ENCODE assay signal across 20 cellular contexts in the genomic region with DNA sequence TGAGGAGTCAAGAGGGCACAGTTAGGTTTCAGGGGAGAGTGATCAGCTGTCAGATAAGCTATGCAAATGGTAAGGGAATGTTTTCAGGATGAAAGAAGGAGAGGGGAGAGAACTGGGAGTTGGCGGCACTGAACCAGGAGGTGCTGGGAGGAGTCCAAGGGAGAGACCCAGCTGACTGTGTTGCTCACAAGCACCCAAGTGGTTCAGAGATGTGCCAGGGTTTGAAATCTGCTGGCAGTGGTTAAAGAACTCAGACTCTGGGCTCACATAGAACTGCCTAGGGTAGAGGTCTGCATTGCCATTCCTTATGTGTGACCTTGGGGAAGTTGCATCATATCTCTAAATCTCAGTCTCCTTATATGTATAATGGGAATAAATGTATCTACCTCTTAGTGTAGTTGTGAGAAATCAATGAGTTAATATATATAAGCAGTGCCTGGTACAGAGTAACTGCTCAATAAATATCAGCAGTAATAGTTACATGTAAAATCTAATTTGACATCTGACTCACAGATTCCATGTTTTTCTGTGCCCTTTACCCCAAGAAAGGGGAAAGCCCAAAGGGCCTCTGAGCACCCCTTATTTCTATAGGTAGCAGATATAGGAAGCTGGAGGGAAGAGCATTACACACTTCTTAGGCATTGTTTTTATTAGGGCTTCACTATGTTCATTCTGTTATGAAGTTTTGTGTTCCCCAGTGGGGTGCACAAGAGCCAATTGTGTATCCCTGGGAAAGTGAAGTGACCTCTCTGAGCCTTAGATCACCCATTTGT.
DNase-seq lines count a peak whose midpoint lies in the region; ATAC-seq and TF ChIP-seq lines count a peak whose summit lies in the region.
"Had no signal": no experiment of that assay in that cellular context is flagged by ENCODE, and none has a peak within 500 bp of the region (broad histone marks: within the 10 kb centered on the region; RNA-seq: fewer than 3 reads in every experiment).

No MANE protein-coding gene starts in this region.

- H3K36me3 Mint-ChIP-seq in memory B cell = no peaks in the 10 kb centered on the region
- H3K36me3 Mint-ChIP-seq: CD8-positive, alpha-beta memory T cell had no signal

- CTCF ChIA-PET in HEK293 (lab: Yijun Ruan, JAX) = interaction anchor here (0.5 to 1.5 kb wide), 4 partner anchors 74 to 408 kb away, joined by 3 to 5 read pairs (median 4); no protein-coding TSS in a partner anchor

- no peaks in the 10 kb centered on the region for H3K27me3 Mint-ChIP-seq in memory B cell
- H3K27me3 Mint-ChIP-seq: activated CD4-positive, alpha-beta T cell treated with anti-CD3 and anti-CD28 coated beads, Interleukin-2, amount 10 ng/mL, durations not matched to agents 7 days and 5 days had no signal

- H3K9me3 ChIP-seq in HEK293 (ENCODE audit: control insufficient read depth, insufficient read depth, low read depth, low read length) = no peaks in the 10 kb centered on the region
- H3K9me3 ChIP-seq: right atrium auricular region had no signal

- no peak overlapping the region for H3K4me3 ChIP-seq in HEK293 (ENCODE audit: low read depth, low read length)
- H3K4me3 ChIP-seq: right atrium auricular region had no signal

- POLR2A ChIA-PET in HEK293 (lab: Yijun Ruan, JAX) = no interaction called here

- DNase-seq in NCI-H526 treated with DMSO at 0.1 percent for 48 hours (lab: John Stamatoyannopoulos, UW) = peak; percentile 81
- DNase-seq in memory B cell (ENCODE audit: low spot score in 2 of 2) = no peak
- DNase-seq in stimulated activated naive CD8-positive, alpha-beta T cell treated with anti-CD3 and anti-CD28 coated beads, Interleukin-15, Interleukin-2, amounts not matched to agents 100 U/mL and 50 U/mL, for 24 hours = no peak
- DNase-seq in iPS-NIHi11 (ENCODE audit: low spot score) = no peak
- no peak for DNase-seq in NCI-H146 treated with DMSO at 0.1 percent for 48 hours (lab: John Stamatoyannopoulos, UW; ENCODE audit: unreplicated experiment)
- DNase-seq: activated CD4-positive, alpha-beta T cell treated with anti-CD3 and anti-CD28 coated beads, Interleukin-2, amount 10 ng/mL, durations not matched to agents 7 days and 5 days; activated CD8-positive, alpha-beta memory T cell treated with anti-CD3 and anti-CD28 coated beads, Interleukin-2, amount 50 U/mL, for 48 hours; activated effector memory CD4-positive, alpha-beta T cell treated with anti-CD3 and anti-CD28 coated beads, Interleukin-2, amount 50 U/mL, for 16 hours; CD8-positive, alpha-beta memory T cell; central memory CD4-positive, alpha-beta T cell; DMS79; H7; left ventricle myocardium superior; NCI-H1417 treated with DMSO at 0.1 percent for 48 hours; NCI-H748 treated with DMSO at 0.1 percent for 48 hours; PC-3; SHP77 treated with DMSO at 0.1 percent for 48 hours had no signal

- no peak overlapping the region for H3K4me3 Mint-ChIP-seq in memory B cell
- H3K4me3 Mint-ChIP-seq: activated CD4-positive, alpha-beta T cell treated with anti-CD3 and anti-CD28 coated beads, Interleukin-2, amount 10 ng/mL, durations not matched to agents 7 days and 5 days had no signal

- H3K27ac Mint-ChIP-seq in memory B cell = peak overlapping the region; percentile 39
- H3K27ac Mint-ChIP-seq: activated CD4-positive, alpha-beta T cell treated with anti-CD3 and anti-CD28 coated beads, Interleukin-2, amount 10 ng/mL, durations not matched to agents 7 days and 5 days had no signal

- H3K4me1 Mint-ChIP-seq in memory B cell = peaks cover 37% of the 10 kb centered on the region

- no peaks in the 10 kb centered on the region for H3K9me3 Mint-ChIP-seq in memory B cell
- H3K9me3 Mint-ChIP-seq: CD8-positive, alpha-beta memory T cell had no signal

- H3K27ac ChIP-seq in HEK293 (ENCODE audit: extremely low read depth, low read depth, low read length) = no peak overlapping the region; the same call in 1 of the 2 replicates
- H3K27ac ChIP-seq: right atrium auricular region had no signal

- no peak for ATAC-seq in memory B cell (ENCODE audit: low read depth)
- peak; percentile 59 for ATAC-seq in stimulated activated naive CD8-positive, alpha-beta T cell treated with anti-CD3 and anti-CD28 coated beads, Interleukin-15, Interleukin-2, amounts not matched to agents 100 U/mL and 50 U/mL, for 24 hours
- no peak for ATAC-seq in HG03159 (IDR thresholded peaks at IDR 0.05; ENCODE audit: unreplicated experiment)
- ATAC-seq: left ventricle myocardium superior, PC-3 had no signal

- no peak for TF ChIP-seq CTCF in HEK293 (tag by site-specific recombination; IDR thresholded peaks at IDR 0.05)

- H3K4me1 ChIP-seq in HEK293 (ENCODE audit: control insufficient read depth, insufficient read depth, low read length) = peaks cover 12% of the 10 kb centered on the region
- H3K4me1 ChIP-seq: right atrium auricular region had no signal

- no peaks in the 10 kb centered on the region for H3K36me3 ChIP-seq in HEK293 (ENCODE audit: control insufficient read depth in 2 of 2, insufficient read depth in 1 of 2, low read length in 2 of 2)
- H3K36me3 ChIP-seq: right atrium auricular region had no signal

TF ChIP-seq in HEK293, 187 proteins besides CTCF, POLR2A, EP300 and RAD21:
- TF ChIP-seq ZNF416 (tag by site-specific recombination; IDR thresholded peaks at IDR 0.05) (no peak), ZNF664 (tag by site-specific recombination; IDR thresholded peaks at IDR 0.05) (0 out of 2 replicates have a peak, but pooled peaks have one; percentile 8)
